In the genomic region with DNA sequence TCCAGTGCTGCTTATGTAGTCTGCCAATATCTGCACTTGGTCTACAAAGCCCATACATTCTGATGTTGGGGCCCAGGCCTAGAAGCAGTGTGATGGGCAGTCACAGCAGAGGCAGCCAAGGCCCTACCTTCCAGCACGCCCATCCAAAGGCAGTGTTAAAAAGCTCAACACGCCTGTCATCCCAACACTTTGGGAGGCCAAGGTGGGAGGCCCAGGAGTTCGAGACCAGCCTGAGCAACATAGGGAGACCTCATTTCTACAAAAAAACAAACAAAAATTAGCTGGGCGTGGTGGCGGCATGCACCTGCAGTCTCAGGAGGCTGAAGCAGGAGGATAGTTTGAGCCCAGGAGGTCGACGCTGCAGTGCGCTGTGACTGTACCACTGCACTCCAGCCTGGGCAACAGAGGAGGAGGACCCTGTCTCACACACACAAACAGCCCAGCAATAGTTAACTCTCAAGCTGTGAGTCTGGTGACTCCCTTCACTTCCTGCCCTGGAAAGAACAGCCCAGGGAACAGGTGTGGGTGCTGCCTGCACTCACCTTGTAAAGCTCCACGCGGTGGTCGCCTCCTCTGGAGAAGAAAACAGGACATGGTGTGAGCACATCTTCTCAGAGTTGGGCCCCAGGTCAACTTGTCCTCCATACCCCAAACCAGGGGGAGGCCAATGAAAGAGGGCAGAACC, we compare ENCODE assay signal across 1 cellular context.
TF ChIP-seq lines count a peak whose summit lies in the region.

No MANE protein-coding gene starts in this region.

TF ChIP-seq in WTC11, 78 proteins besides CTCF, POLR2A, EP300 and RAD21 (continued from another document):
- TF ChIP-seq RORB (CRISPR knock-in tag; IDR thresholded peaks at IDR 0.05), result no peak
- no peak for TF ChIP-seq NFE2L1 (CRISPR knock-in tag; IDR thresholded peaks at IDR 0.05)
- TF ChIP-seq HMGA2 (CRISPR knock-in tag; IDR thresholded peaks at IDR 0.05), result no peak
- TF ChIP-seq, protein P1, sequence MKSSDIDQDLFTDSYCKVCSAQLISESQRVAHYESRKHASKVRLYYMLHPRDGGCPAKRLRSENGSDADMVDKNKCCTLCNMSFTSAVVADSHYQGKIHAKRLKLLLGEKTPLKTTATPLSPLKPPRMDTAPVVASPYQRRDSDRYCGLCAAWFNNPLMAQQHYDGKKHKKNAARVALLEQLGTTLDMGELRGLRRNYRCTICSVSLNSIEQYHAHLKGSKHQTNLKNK (CRISPR knock-in tag; IDR thresholded peaks at IDR 0.05), result no peak
- TF ChIP-seq TP53 (CRISPR knock-in tag; IDR thresholded peaks at IDR 0.05), result no peak
- TF ChIP-seq FOXK1 (CRISPR knock-in tag; IDR thresholded peaks at IDR 0.05), result no peak
